Comparison of ENCODE assay signal across 27 cellular contexts in genomic region chr4:118894034-118894433, GRCh38. TPM values are rescaled to one million over a fixed set of nuclear protein-coding genes. Genes with fewer than 3 reads are reported as not detected.
DNase-seq lines count a peak whose midpoint lies in the region; ATAC-seq and TF ChIP-seq lines count a peak whose summit lies in the region.
"Had no signal": no experiment of that assay in that cellular context is flagged by ENCODE, and none has a peak within 500 bp of the region (broad histone marks: within the 10 kb centered on the region; RNA-seq: fewer than 3 reads in every experiment).

No MANE protein-coding gene starts in this region.

- H3K9me2 ChIP-seq in MM.1S (replicated peaks; ENCODE audit: insufficient read depth, low read length): no peaks in the 10 kb centered on the region

- no peak overlapping the region for H3K4me3 Mint-ChIP-seq in type B pancreatic cell
- H3K4me3 Mint-ChIP-seq: activated CD8-positive, alpha-beta T cell treated with anti-CD3 and anti-CD28 coated beads for 36 hours; activated naive CD4-positive, alpha-beta T cell treated with anti-CD3 and anti-CD28 coated beads, Interleukin-2, amount 10 ng/mL, durations not matched to agents 7 days and 5 days; naive thymus-derived CD8-positive, alpha-beta T cell had no signal

- no peaks in the 10 kb centered on the region for H3K9me3 Mint-ChIP-seq in type B pancreatic cell
- H3K9me3 Mint-ChIP-seq: activated CD8-positive, alpha-beta T cell treated with anti-CD3 and anti-CD28 coated beads for 36 hours; activated naive CD4-positive, alpha-beta T cell treated with anti-CD3 and anti-CD28 coated beads, Interleukin-2, amount 10 ng/mL, durations not matched to agents 7 days and 5 days; naive thymus-derived CD8-positive, alpha-beta T cell had no signal

- H3K27me3 ChIP-seq in esophagus (ENCODE audit: control insufficient read depth in 1 of 2, insufficient read depth in 2 of 2, low read length in 2 of 2) (no peaks in the 10 kb centered on the region), rectal smooth muscle tissue (ENCODE audit: control insufficient read depth, insufficient read depth, low read length) (peaks cover 2% of the 10 kb centered on the region), MM.1S (replicated peaks; ENCODE audit: insufficient read depth, low read length) (no peaks in the 10 kb centered on the region)
- H3K27me3 ChIP-seq: adrenal gland; BLaER1 treated with 17β-estradiol and CSF1 and Interleukin-3, amounts not matched to agents 10 nM and 100 nM; brain microvascular endothelial cell had no signal

- no peak overlapping the region for H2AFZ ChIP-seq in MM.1S (ENCODE audit: low read length)

- no peaks in the 10 kb centered on the region for H3K79me2 ChIP-seq in MM.1S (ENCODE audit: low read length)

- H3K9ac ChIP-seq in rectal smooth muscle tissue (ENCODE audit: low read length) (no peak overlapping the region), MM.1S (ENCODE audit: low read length) (no peak overlapping the region)
- H3K9ac ChIP-seq: BLaER1 treated with 17β-estradiol and CSF1 and Interleukin-3, amounts not matched to agents 10 nM and 100 nM had no signal

- no peaks in the 10 kb centered on the region for H3F3A ChIP-seq in MM.1S (ENCODE audit: insufficient read depth, low read length)

- intact Hi-C loops in left ventricle myocardium superior (cut with micrococcal nuclease): loop anchor here (10.0 kb wide), 1 partner anchor 71 kb away; no protein-coding TSS in a partner anchor

- ATAC-seq in left ventricle myocardium superior (peak; percentile 14), GM18520 (IDR thresholded peaks at IDR 0.05; ENCODE audit: unreplicated experiment) (no peak)
- ATAC-seq: activated CD8-positive, alpha-beta T cell treated with anti-CD3 and anti-CD28 coated beads for 36 hours; naive thymus-derived CD8-positive, alpha-beta T cell had no signal

- peaks cover 10% of the 10 kb centered on the region for H3K4me1 Mint-ChIP-seq in type B pancreatic cell (ENCODE audit: unreplicated experiment)

- H4K20me1 ChIP-seq in MM.1S (ENCODE audit: insufficient read depth, low read length): no peaks in the 10 kb centered on the region
- H4K20me1 ChIP-seq: BLaER1 treated with 17β-estradiol and CSF1 and Interleukin-3, amounts not matched to agents 10 nM and 100 nM had no signal

- H3K9me3 ChIP-seq in esophagus (ENCODE audit: control insufficient read depth in 2 of 2, insufficient read depth in 1 of 2, low read depth in 1 of 2, low read length in 1 of 2) (no peaks in the 10 kb centered on the region), MM.1S (replicated peaks; ENCODE audit: insufficient read depth, low read length) (no peaks in the 10 kb centered on the region)
- H3K9me3 ChIP-seq: adrenal gland; BLaER1 treated with 17β-estradiol and CSF1 and Interleukin-3, amounts not matched to agents 10 nM and 100 nM had no signal

- H3K27me3 Mint-ChIP-seq in type B pancreatic cell: peaks cover 5% of the 10 kb centered on the region

- no peaks in the 10 kb centered on the region for H3K36me3 Mint-ChIP-seq in type B pancreatic cell
- H3K36me3 Mint-ChIP-seq: activated naive CD4-positive, alpha-beta T cell treated with anti-CD3 and anti-CD28 coated beads, Interleukin-2, amount 10 ng/mL, durations not matched to agents 7 days and 5 days; naive thymus-derived CD8-positive, alpha-beta T cell had no signal

- H3K36me3 ChIP-seq in esophagus (ENCODE audit: control insufficient read depth in 2 of 2, insufficient read depth in 2 of 2, low read length in 1 of 2) (no peaks in the 10 kb centered on the region), rectal smooth muscle tissue (ENCODE audit: control insufficient read depth, insufficient read depth, low read length) (no peaks in the 10 kb centered on the region), MM.1S (replicated peaks; ENCODE audit: insufficient read depth, low read length) (no peaks in the 10 kb centered on the region)
- H3K36me3 ChIP-seq: adrenal gland; BLaER1 treated with 17β-estradiol and CSF1 and Interleukin-3, amounts not matched to agents 10 nM and 100 nM; brain microvascular endothelial cell had no signal

- H3K4me1 ChIP-seq in esophagus (ENCODE audit: control insufficient read depth in 2 of 2, insufficient read depth in 2 of 2, low read length in 1 of 2) (no peaks in the 10 kb centered on the region), rectal smooth muscle tissue (ENCODE audit: control insufficient read depth, insufficient read depth, low read length) (peaks cover 21% of the 10 kb centered on the region), MM.1S (ENCODE audit: low read length) (no peaks in the 10 kb centered on the region)
- H3K4me1 ChIP-seq: adrenal gland; BLaER1 treated with 17β-estradiol and CSF1 and Interleukin-3, amounts not matched to agents 10 nM and 100 nM had no signal

- H3K4me3 ChIP-seq in esophagus (ENCODE audit: low read depth in 1 of 2, low read length in 2 of 2) (no peak overlapping the region), rectal smooth muscle tissue (ENCODE audit: low read length) (peak overlapping the region; percentile 45), MM.1S (ENCODE audit: low read length) (no peak overlapping the region)
- H3K4me3 ChIP-seq: adrenal gland; BLaER1 treated with 17β-estradiol and CSF1 and Interleukin-3, amounts not matched to agents 10 nM and 100 nM; smooth muscle cell had no signal

- DNase-seq in left ventricle myocardium superior (peak; percentile 41), type B pancreatic cell (ENCODE audit: extremely low spot score, unreplicated experiment) (no peak), NCI-H2171 (lab: John Stamatoyannopoulos, UW) (no peak), MM.1S (no peak)
- DNase-seq: activated CD8-positive, alpha-beta T cell treated with anti-CD3 and anti-CD28 coated beads for 36 hours; activated naive CD4-positive, alpha-beta T cell treated with anti-CD3 and anti-CD28 coated beads, Interleukin-2, amount 10 ng/mL, durations not matched to agents 7 days and 5 days; adrenal gland; brain microvascular endothelial cell; DMS53; glutamatergic neuron; HCEC 1CT; midbrain; naive thymus-derived CD8-positive, alpha-beta T cell; NCI-H1417 treated with DMSO at 0.1 percent for 48 hours; NCI-H2029 treated with DMSO at 0.1 percent for 48 hours; NCI-H226; NCI-H526 treated with DMSO at 0.1 percent for 48 hours; nucleus accumbens; SHP77 treated with DMSO at 0.1 percent for 48 hours; stimulated activated naive CD4-positive, alpha-beta T cell; T-helper 9 cell had no signal

- 79 to 84% methylated on average over 3 of the region's 3 CpGs for WGBS in esophagus, 2 donors

- H3K4me2 ChIP-seq in MM.1S (ENCODE audit: low read depth, low read length): no peak overlapping the region
- H3K4me2 ChIP-seq: BLaER1 treated with 17β-estradiol and CSF1 and Interleukin-3, amounts not matched to agents 10 nM and 100 nM; smooth muscle cell had no signal

- H3K27ac ChIP-seq in esophagus (ENCODE audit: low read depth in 2 of 2, low read length in 1 of 2): peak overlapping the region; percentile 47 to 68
- H3K27ac ChIP-seq in rectal smooth muscle tissue (ENCODE audit: low read depth, low read length): peak overlapping the region; percentile 78
- H3K27ac ChIP-seq in MM.1S (ENCODE audit: low read length): no peak overlapping the region
- H3K27ac ChIP-seq: adrenal gland; BLaER1 treated with 17β-estradiol and CSF1 and Interleukin-3, amounts not matched to agents 10 nM and 100 nM; brain microvascular endothelial cell; HL-60 had no signal

- TF ChIP-seq CTCF in type B pancreatic cell (conservative IDR thresholded peaks at IDR 0.05) (no peak), MM.1S (IDR thresholded peaks at IDR 0.05; ENCODE audit: low read length) (no peak)

- peak overlapping the region; percentile 3 for H3K27ac Mint-ChIP-seq in type B pancreatic cell
- H3K27ac Mint-ChIP-seq: activated CD8-positive, alpha-beta T cell treated with anti-CD3 and anti-CD28 coated beads for 36 hours; activated naive CD4-positive, alpha-beta T cell treated with anti-CD3 and anti-CD28 coated beads, Interleukin-2, amount 10 ng/mL, durations not matched to agents 7 days and 5 days; naive thymus-derived CD8-positive, alpha-beta T cell had no signal

RNA-seq across cellular contexts. Expression of gene SYNPO2, which starts 5.4 kb away (rescaled TPM):
- 10 to 100 TPM; 22.0 to 46.9 TPM for polyA plus RNA-seq in esophagus
- total RNA-seq in left ventricle myocardium superior (188 TPM), type B pancreatic cell (ENCODE audit: low replicate concordance) (20.1 and 22.9 TPM in 2 replicates)

RNA-seq across cellular contexts. Expression of gene SEC24D, which starts 58.1 kb away (rescaled TPM):
- polyA plus RNA-seq in esophagus: 1 to 10 TPM; 4.1 to 8.5 TPM
- total RNA-seq in left ventricle myocardium superior (12.5 TPM), type B pancreatic cell (ENCODE audit: low replicate concordance) (53.9 and 87.6 TPM in 2 replicates)
